In the genomic region with DNA sequence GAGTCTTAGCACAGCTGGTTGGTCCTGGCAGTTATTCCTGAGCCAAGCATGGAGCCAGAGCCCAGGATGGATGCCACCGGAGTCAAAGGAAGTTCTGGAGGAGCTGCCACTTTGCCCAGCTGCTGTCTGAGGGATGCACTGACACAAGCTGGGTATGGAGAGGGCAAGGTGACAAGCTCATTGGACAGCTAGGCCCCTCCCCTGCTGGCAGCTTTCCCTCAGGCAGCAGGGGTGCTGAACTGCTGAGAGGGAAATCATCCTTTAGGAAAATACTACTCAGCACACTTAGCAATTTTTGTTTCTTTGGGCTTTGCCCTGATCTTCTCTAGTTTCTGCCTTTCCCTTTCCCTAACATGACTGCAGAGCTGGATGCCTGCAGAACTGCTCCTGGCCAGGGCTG, we compare ENCODE assay signal across 21 cellular contexts.
DNase-seq lines count a peak whose midpoint lies in the region; ATAC-seq and TF ChIP-seq lines count a peak whose summit lies in the region.
"Had no signal": no experiment of that assay in that cellular context is flagged by ENCODE, and none has a peak within 500 bp of the region (broad histone marks: within the 10 kb centered on the region; RNA-seq: fewer than 3 reads in every experiment).

No MANE protein-coding gene starts in this region.

- TF ChIP-seq CTCF in thyroid gland (IDR thresholded peaks at IDR 0.05): no peak
- TF ChIP-seq CTCF in psoas muscle (IDR thresholded peaks at IDR 0.05): no peak

- H3K4me3 ChIP-seq in thyroid gland (replicated peaks in 1 of 3) (no peak overlapping the region), psoas muscle (no peak overlapping the region)
- H3K4me3 ChIP-seq: body of pancreas, prostate gland, transverse colon had no signal

- H3K36me3 ChIP-seq in thyroid gland (no peaks in the 10 kb centered on the region), psoas muscle (ENCODE audit: insufficient read depth in 1 of 2, low read depth in 1 of 2) (no peaks in the 10 kb centered on the region)
- H3K36me3 ChIP-seq: prostate gland, transverse colon had no signal

- intact Hi-C loops in thyroid gland (cut with DNase I): no loop called here
- intact Hi-C loops in psoas muscle (cut with DNase I): loop anchor here in 1 of 2 donors (10.0 kb wide), 1 partner anchor 176 kb away; no protein-coding TSS in a partner anchor

- H3K9me3 ChIP-seq in thyroid gland (no peaks in the 10 kb centered on the region), psoas muscle (no peaks in the 10 kb centered on the region)
- H3K9me3 ChIP-seq: body of pancreas, prostate gland, transverse colon had no signal

- peaks cover 15 to 20% of the 10 kb centered on the region in 2 donors for H3K4me1 ChIP-seq in thyroid gland
- H3K4me1 ChIP-seq in psoas muscle: no peaks in the 10 kb centered on the region
- H3K4me1 ChIP-seq: body of pancreas, prostate gland, transverse colon had no signal

- DNase-seq in SHP77 (lab: John Stamatoyannopoulos, UW) (peak; percentile 6 to 22), SHP77 treated with DMSO at 0.1 percent for 48 hours (lab: John Stamatoyannopoulos, UW) (no peak), NCI-H2029 treated with DMSO at 0.1 percent for 48 hours (lab: John Stamatoyannopoulos, UW) (peak; percentile 21), iPS-NIHi11 (ENCODE audit: low spot score) (peak; percentile 35), thyroid gland (peak; percentile 45 to 51), psoas muscle (no peak), germinal center (ENCODE audit: low spot score) (no peak)
- no peak for DNase-seq in activated effector memory CD4-positive, alpha-beta T cell treated with Interleukin-2 at 50 U/mL for 16 hours
- DNase-seq: activated naive CD8-positive, alpha-beta T cell treated with anti-CD3 and anti-CD28 coated beads for 36 hours; body of pancreas; CD4-positive, alpha-beta T cell; effector memory CD8-positive, alpha-beta T cell; Karpas-422; left colon; naive thymus-derived CD8-positive, alpha-beta T cell; NCI-H1436; NCI-H2227 treated with DMSO at 0.1 percent for 48 hours; SIG-M5; stimulated activated CD4-positive, alpha-beta T cell treated with anti-CD3 and anti-CD28 coated beads, Interleukin-1b, Interleukin-23, amount 100 ng/mL, for 48 hours; transverse colon had no signal

- peak overlapping the region in 1 of 3 donors; percentile 25 for H3K27ac ChIP-seq in thyroid gland
- no peak overlapping the region for H3K27ac ChIP-seq in psoas muscle
- H3K27ac ChIP-seq: body of pancreas, prostate gland, transverse colon had no signal

- 83 to 88% methylated on average over 1 of the region's 1 CpG for WGBS in thyroid gland, 2 donors
- 19 to 50% (median 35%) methylated on average over 1 of the region's 1 CpG for WGBS in psoas muscle, 3 donors

- H3K27me3 ChIP-seq in thyroid gland: no peaks in the 10 kb centered on the region
- no peaks in the 10 kb centered on the region for H3K27me3 ChIP-seq in psoas muscle (ENCODE audit: insufficient read depth in 3 of 3, low read length in 2 of 3)
- H3K27me3 ChIP-seq: body of pancreas, transverse colon had no signal

- TF ChIP-seq POLR2A in thyroid gland (IDR thresholded peaks at IDR 0.05): no peak

- no peak for ATAC-seq in psoas muscle
- ATAC-seq: body of pancreas; effector memory CD8-positive, alpha-beta T cell; left colon; naive thymus-derived CD8-positive, alpha-beta T cell had no signal

Comparison
In these comparisons a context has a peak if more than half of its experiments do, and no peak if none do; other contexts are left out.
1. DNase-seq: peak in SHP77 (2 of 2), NCI-H2029 treated with DMSO at 0.1 percent for 48 hours (single experiment), iPS-NIHi11 (single experiment) and thyroid gland (2 of 2); none in SHP77 treated with DMSO at 0.1 percent for 48 hours (single experiment), activated effector memory CD4-positive, alpha-beta T cell treated with Interleukin-2 at 50 U/mL for 16 hours (single experiment), psoas muscle (0 of 2) and germinal center (single experiment).